ENCODE assay signal across 17 cellular contexts in the genomic region with DNA sequence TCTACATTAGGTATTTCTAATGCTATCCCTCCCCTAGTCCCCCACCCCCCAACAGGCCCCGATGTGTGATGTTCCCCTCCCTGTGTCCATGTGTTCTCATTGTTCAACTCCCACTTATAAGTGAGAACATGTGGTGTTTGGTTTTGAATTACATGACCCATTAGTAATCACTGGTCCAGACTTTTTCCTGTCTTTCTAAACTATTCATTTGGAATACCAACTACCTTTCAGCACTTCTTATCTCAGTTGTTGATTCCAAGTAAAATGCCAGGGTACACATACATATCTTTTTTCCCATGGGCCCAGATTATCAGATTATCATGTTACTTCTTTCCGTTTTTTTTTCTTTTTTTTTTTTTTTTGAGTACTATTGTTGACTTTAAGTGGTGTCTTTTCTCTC.
DNase-seq lines count a peak whose midpoint lies in the region; ATAC-seq and TF ChIP-seq lines count a peak whose summit lies in the region.
"Had no signal": no experiment of that assay in that cellular context is flagged by ENCODE, and none has a peak within 500 bp of the region (broad histone marks: within the 10 kb centered on the region; RNA-seq: fewer than 3 reads in every experiment).

No MANE protein-coding gene starts in this region.

- H3K27me3 ChIP-seq in ACC112 (ENCODE audit: insufficient read depth, low read length) (no peaks in the 10 kb centered on the region), HCT116 (ENCODE audit: insufficient read depth, low read length) (no peaks in the 10 kb centered on the region), SJCRH30 (no peaks in the 10 kb centered on the region)

- H3K9ac ChIP-seq in HCT116 (ENCODE audit: low read length), result no peak overlapping the region

- POLR2A ChIA-PET in HCT116 (lab: Charles Lee), result no interaction called here

- H3K4me2 ChIP-seq in HCT116 (ENCODE audit: low read length), result no peak overlapping the region

- H3K79me2 ChIP-seq in ACC112 (ENCODE audit: control insufficient read depth, insufficient read depth, low read length, unreplicated experiment), result no peaks in the 10 kb centered on the region
- H3K79me2 ChIP-seq in HCT116 (ENCODE audit: insufficient read depth, low read length), result no peaks in the 10 kb centered on the region

- peaks cover 23% of the 10 kb centered on the region for H3K4me1 ChIP-seq in ACC112 (ENCODE audit: control insufficient read depth, insufficient read depth, low read length, unreplicated experiment)
- peaks cover 27 to 63% of the 10 kb centered on the region in 2 experiments for H3K4me1 ChIP-seq in HCT116 (ENCODE audit: control insufficient read depth in 1 of 2, insufficient read depth in 2 of 2, low read length in 2 of 2)
- peaks cover 27% of the 10 kb centered on the region for H3K4me1 ChIP-seq in SJCRH30

- H3K9me2 ChIP-seq in HCT116 (ENCODE audit: insufficient read depth), result no peaks in the 10 kb centered on the region

- no peak for TF ChIP-seq CTCF in HCT116 (IDR thresholded peaks at IDR 0.05 in 2 of 3, conservative IDR thresholded peaks at IDR 0.05 in 1 of 3; ENCODE audit: borderline replicate concordance in 1 of 3, insufficient read depth in 1 of 3, low read depth in 2 of 3, low read length in 2 of 3)
- no peak for TF ChIP-seq CTCF in fibroblast of mammary gland (conservative IDR thresholded peaks at IDR 0.05; ENCODE audit: control insufficient read depth, insufficient read depth, low read depth, low read length)

- CTCF ChIA-PET in HCT116 (lab: Charles Lee), result no interaction called here

- RAD21 ChIA-PET in HCT116 (lab: Charles Lee; ENCODE audit: low non-redundant PET in 1 of 2, low total read pairs in 2 of 2, uncharacterized antibody in 2 of 2, unreplicated experiment in 2 of 2), result no interaction called here

- no peak overlapping the region for H3K4me3 ChIP-seq in ACC112 (ENCODE audit: low read depth, low read length)
- no peak overlapping the region for H3K4me3 ChIP-seq in HCT116 (replicated peaks in 1 of 2; ENCODE audit: low read depth in 1 of 2, low read length in 2 of 2)
- H3K4me3 ChIP-seq in SJCRH30, result no peak overlapping the region
- H3K4me3 ChIP-seq in fibroblast of mammary gland (ENCODE audit: control insufficient read depth, low read depth, low read length), result no peak overlapping the region
- H3K4me3 ChIP-seq: GM12878 had no signal

- DNase-seq in HCT116 (ENCODE audit: low read depth, low spot score) (no peak), SJCRH30 (peak; percentile 16 to 52), fibroblast of mammary gland (ENCODE audit: low read depth) (peak; percentile 28), T-helper 9 cell (no peak)
- DNase-seq: DMS79 treated with DMSO at 0.1 percent for 48 hours, KG1, NCI-H1092 treated with DMSO at 0.1 percent for 48 hours, NCI-H1436 treated with DMSO at 0.1 percent for 48 hours, NCI-H2029, NCI-H526 treated with DMSO at 0.1 percent for 48 hours, OCI-M1, Right ventricle myocardium superior had no signal

- H3K9me3 ChIP-seq in HCT116 (ENCODE audit: control insufficient read depth in 1 of 2, insufficient read depth in 1 of 2, low read depth in 1 of 2, low read length in 2 of 2) (no peaks in the 10 kb centered on the region), SJCRH30 (replicated peaks) (no peaks in the 10 kb centered on the region; the same call in 1 of the 2 replicates)

- no peak for ATAC-seq in HCT116
- no peak for ATAC-seq in GM18873 (IDR thresholded peaks at IDR 0.05; ENCODE audit: low FRiP score, unreplicated experiment)
- no peak for ATAC-seq in GM21619 (IDR thresholded peaks at IDR 0.05; ENCODE audit: unreplicated experiment)
- no peak for ATAC-seq in GM19467 (IDR thresholded peaks at IDR 0.05; ENCODE audit: unreplicated experiment)
- ATAC-seq: GM12878 had no signal

- TF ChIP-seq POLR2A in HCT116 (IDR thresholded peaks at IDR 0.05; ENCODE audit: borderline replicate concordance, extremely low read depth, insufficient read depth, insufficient read length), result no peak

- H2AFZ ChIP-seq in ACC112 (ENCODE audit: low read length, unreplicated experiment), result no peak overlapping the region
- no peak overlapping the region for H2AFZ ChIP-seq in HCT116 (ENCODE audit: low read depth, low read length, poor library complexity, severe bottlenecking)

- H3K36me3 ChIP-seq in ACC112 (ENCODE audit: insufficient read depth, low read length) (no peaks in the 10 kb centered on the region), HCT116 (ENCODE audit: control insufficient read depth in 1 of 2, insufficient read depth in 2 of 2, low read length in 2 of 2) (peaks cover 0 to 13% of the 10 kb centered on the region in 2 experiments; a peak in 1 of 4 replicates), SJCRH30 (no peaks in the 10 kb centered on the region)

- H4K20me1 ChIP-seq in HCT116 (ENCODE audit: insufficient read depth), result no peaks in the 10 kb centered on the region

- TF ChIP-seq RAD21 in HCT116 (IDR thresholded peaks at IDR 0.05; ENCODE audit: low read depth), result no peak

- no TSS peak for BruUV-seq in HCT116 (replicated peaks; lab: Mats Ljungman, UMichigan)

- intact Hi-C loops in HCT116 (cut with micrococcal nuclease), result loop anchor here (5.0 kb wide), 1 partner anchor 242 kb away; no protein-coding TSS in a partner anchor

- H3K27ac ChIP-seq in ACC112 (ENCODE audit: low read depth, low read length) (peak overlapping the region; percentile 33; the same call in 1 of the 2 replicates), HCT116 (ENCODE audit: low read depth, low read length) (peak overlapping the region; percentile 96; the same call in 1 of the 2 replicates), SJCRH30 (no peak overlapping the region)

TF ChIP-seq in HCT116, 20 proteins besides CTCF, POLR2A, EP300 and RAD21:
- TF ChIP-seq, protein P1, sequence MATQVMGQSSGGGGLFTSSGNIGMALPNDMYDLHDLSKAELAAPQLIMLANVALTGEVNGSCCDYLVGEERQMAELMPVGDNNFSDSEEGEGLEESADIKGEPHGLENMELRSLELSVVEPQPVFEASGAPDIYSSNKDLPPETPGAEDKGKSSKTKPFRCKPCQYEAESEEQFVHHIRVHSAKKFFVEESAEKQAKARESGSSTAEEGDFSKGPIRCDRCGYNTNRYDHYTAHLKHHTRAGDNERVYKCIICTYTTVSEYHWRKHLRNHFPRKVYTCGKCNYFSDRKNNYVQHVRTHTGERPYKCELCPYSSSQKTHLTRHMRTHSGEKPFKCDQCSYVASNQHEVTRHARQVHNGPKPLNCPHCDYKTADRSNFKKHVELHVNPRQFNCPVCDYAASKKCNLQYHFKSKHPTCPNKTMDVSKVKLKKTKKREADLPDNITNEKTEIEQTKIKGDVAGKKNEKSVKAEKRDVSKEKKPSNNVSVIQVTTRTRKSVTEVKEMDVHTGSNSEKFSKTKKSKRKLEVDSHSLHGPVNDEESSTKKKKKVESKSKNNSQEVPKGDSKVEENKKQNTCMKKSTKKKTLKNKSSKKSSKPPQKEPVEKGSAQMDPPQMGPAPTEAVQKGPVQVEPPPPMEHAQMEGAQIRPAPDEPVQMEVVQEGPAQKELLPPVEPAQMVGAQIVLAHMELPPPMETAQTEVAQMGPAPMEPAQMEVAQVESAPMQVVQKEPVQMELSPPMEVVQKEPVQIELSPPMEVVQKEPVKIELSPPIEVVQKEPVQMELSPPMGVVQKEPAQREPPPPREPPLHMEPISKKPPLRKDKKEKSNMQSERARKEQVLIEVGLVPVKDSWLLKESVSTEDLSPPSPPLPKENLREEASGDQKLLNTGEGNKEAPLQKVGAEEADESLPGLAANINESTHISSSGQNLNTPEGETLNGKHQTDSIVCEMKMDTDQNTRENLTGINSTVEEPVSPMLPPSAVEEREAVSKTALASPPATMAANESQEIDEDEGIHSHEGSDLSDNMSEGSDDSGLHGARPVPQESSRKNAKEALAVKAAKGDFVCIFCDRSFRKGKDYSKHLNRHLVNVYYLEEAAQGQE (IDR thresholded peaks at IDR 0.05; ENCODE audit: low read depth), result no peak
- TF ChIP-seq, protein P2, sequence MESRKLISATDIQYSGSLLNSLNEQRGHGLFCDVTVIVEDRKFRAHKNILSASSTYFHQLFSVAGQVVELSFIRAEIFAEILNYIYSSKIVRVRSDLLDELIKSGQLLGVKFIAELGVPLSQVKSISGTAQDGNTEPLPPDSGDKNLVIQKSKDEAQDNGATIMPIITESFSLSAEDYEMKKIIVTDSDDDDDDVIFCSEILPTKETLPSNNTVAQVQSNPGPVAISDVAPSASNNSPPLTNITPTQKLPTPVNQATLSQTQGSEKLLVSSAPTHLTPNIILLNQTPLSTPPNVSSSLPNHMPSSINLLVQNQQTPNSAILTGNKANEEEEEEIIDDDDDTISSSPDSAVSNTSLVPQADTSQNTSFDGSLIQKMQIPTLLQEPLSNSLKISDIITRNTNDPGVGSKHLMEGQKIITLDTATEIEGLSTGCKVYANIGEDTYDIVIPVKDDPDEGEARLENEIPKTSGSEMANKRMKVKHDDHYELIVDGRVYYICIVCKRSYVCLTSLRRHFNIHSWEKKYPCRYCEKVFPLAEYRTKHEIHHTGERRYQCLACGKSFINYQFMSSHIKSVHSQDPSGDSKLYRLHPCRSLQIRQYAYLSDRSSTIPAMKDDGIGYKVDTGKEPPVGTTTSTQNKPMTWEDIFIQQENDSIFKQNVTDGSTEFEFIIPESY (IDR thresholded peaks at IDR 0.05; ENCODE audit: extremely low read depth, insufficient replicate concordance, low read length), result no peak
- TF ChIP-seq POLR2AphosphoS5 (IDR thresholded peaks at IDR 0.05; ENCODE audit: low read depth, low read length), result no peak
- TF ChIP-seq JUND (IDR thresholded peaks at IDR 0.05), result no peak
- no peak for TF ChIP-seq EZH2 (IDR thresholded peaks at IDR 0.05)
- TF ChIP-seq SP1 (IDR thresholded peaks at IDR 0.05; ENCODE audit: low read depth), result no peak
- no peak for TF ChIP-seq ZFX (IDR thresholded peaks at IDR 0.05)
- TF ChIP-seq, protein P3, sequence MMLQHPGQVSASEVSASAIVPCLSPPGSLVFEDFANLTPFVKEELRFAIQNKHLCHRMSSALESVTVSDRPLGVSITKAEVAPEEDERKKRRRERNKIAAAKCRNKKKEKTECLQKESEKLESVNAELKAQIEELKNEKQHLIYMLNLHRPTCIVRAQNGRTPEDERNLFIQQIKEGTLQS (IDR thresholded peaks at IDR 0.05), result no peak
- no peak for TF ChIP-seq CBX3 (IDR thresholded peaks at IDR 0.05; ENCODE audit: low read depth)
- no peak for TF ChIP-seq ZNF274 (IDR thresholded peaks at IDR 0.05; ENCODE audit: low read depth, low read length)
- no peak for TF ChIP-seq SRF (IDR thresholded peaks at IDR 0.05; ENCODE audit: low read depth)
- TF ChIP-seq, protein P4, sequence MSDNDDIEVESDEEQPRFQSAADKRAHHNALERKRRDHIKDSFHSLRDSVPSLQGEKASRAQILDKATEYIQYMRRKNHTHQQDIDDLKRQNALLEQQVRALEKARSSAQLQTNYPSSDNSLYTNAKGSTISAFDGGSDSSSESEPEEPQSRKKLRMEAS (IDR thresholded peaks at IDR 0.05), result no peak
- TF ChIP-seq SIN3A (IDR thresholded peaks at IDR 0.05; ENCODE audit: low read depth), result no peak
- no peak for TF ChIP-seq EGR1 (IDR thresholded peaks at IDR 0.05; ENCODE audit: low read depth)
- no peak for TF ChIP-seq CEBPB (IDR thresholded peaks at IDR 0.05; ENCODE audit: low read depth)
- TF ChIP-seq EZH2phosphoT487 (IDR thresholded peaks at IDR 0.05; ENCODE audit: borderline replicate concordance), result no peak
- no peak for TF ChIP-seq YY1 (IDR thresholded peaks at IDR 0.05; ENCODE audit: extremely low read depth, insufficient replicate concordance, low read depth, low read length)
TF ChIP-seq in HCT116: peak in this region for 0.

Comparison
In these comparisons a context has a peak if more than half of its experiments do, and no peak if none do; other contexts are left out.
1. DNase-seq: peak in SJCRH30 (2 of 2) and fibroblast of mammary gland (single experiment); none in HCT116 (single experiment) and T-helper 9 cell (single experiment).